ENCODE assay signal across 10 cellular contexts in the genomic region with DNA sequence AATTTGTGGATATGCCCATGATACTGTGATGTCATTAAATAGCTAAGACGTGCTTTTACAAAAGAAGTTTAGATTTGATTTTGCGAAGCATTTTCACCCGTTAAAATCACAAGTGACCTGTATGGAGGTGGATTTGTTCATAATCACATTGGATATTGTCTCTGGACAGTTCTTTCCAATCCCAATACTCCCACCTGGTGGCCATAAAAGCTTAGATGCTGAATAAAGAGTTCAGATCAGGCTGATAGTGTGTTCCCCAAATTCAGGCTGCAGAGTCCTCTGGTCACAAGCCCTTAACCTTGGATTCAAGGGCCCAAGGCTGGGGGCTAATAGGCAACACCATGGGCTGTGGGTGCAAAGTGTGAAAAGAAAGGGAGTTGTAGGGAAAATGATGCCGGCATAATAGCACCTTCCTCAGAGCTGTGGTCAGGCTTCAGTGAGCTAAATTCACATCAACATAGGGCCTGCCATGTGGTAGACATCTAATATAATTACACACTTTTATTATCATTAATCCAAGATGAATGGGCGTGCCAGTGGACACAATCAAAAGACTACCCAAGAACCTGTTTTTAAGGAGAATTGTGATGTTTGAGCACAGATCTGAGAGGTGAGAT. TPM values are rescaled to one million over a fixed set of nuclear protein-coding genes. Genes with fewer than 3 reads are reported as not detected.
DNase-seq lines count a peak whose midpoint lies in the region; ATAC-seq and TF ChIP-seq lines count a peak whose summit lies in the region.
"Had no signal": no experiment of that assay in that cellular context is flagged by ENCODE, and none has a peak within 500 bp of the region (broad histone marks: within the 10 kb centered on the region; RNA-seq: fewer than 3 reads in every experiment).

No MANE protein-coding gene starts in this region.

- TF ChIP-seq POLR2A in GM18505 (IDR thresholded peaks at IDR 0.05; ENCODE audit: borderline replicate concordance, extremely low read depth, insufficient read depth, insufficient read length), result no peak

- TF ChIP-seq CTCF in GM13977 (IDR thresholded peaks at IDR 0.05; ENCODE audit: extremely low read depth, insufficient read depth, missing control alignments), result peak; percentile 36
- TF ChIP-seq CTCF in tibial artery (IDR thresholded peaks at IDR 0.05), result peak; percentile 42 to 47

- H3K27me3 ChIP-seq in CD4-positive, alpha-beta memory T cell (ENCODE audit: insufficient read depth, low read length), result no peaks in the 10 kb centered on the region
- peaks cover 0 to 3% of the 10 kb centered on the region in 2 donors for H3K27me3 ChIP-seq in tibial artery

- H3K4me3 ChIP-seq in CD4-positive, alpha-beta memory T cell (ENCODE audit: low read length in 2 of 2), result no peak overlapping the region
- H3K4me3 ChIP-seq in tibial artery, result no peak overlapping the region

- no peak for ATAC-seq in activated naive CD8-positive, alpha-beta T cell treated with anti-CD3 and anti-CD28 coated beads, Interleukin-2, amount 50 U/mL, for 24 hours
- ATAC-seq in HG03280 (IDR thresholded peaks at IDR 0.05; ENCODE audit: unreplicated experiment), result no peak
- ATAC-seq in GM18505 (IDR thresholded peaks at IDR 0.05; ENCODE audit: unreplicated experiment), result no peak
- ATAC-seq: T-cell had no signal

- H3K36me3 Mint-ChIP-seq in CD4-positive, alpha-beta memory T cell, result no peaks in the 10 kb centered on the region
- no peaks in the 10 kb centered on the region for H3K36me3 Mint-ChIP-seq in activated naive CD8-positive, alpha-beta T cell treated with anti-CD3 and anti-CD28 coated beads, Interleukin-2, amount 50 U/mL, for 24 hours (ENCODE audit: low read depth)
- no peaks in the 10 kb centered on the region for H3K36me3 Mint-ChIP-seq in immature natural killer cell
- H3K36me3 Mint-ChIP-seq: naive B cell, T-cell had no signal

- intact Hi-C loops in CD4-positive, alpha-beta memory T cell (cut with micrococcal nuclease), result no loop called here
- intact Hi-C loops in tibial artery (cut with DNase I; ENCODE audit: low total_unique reads), result loop anchor here (10.0 kb wide), 1 partner anchor 542 kb away; no protein-coding TSS in a partner anchor

- CTCF ChIA-PET in CD4-positive, alpha-beta memory T cell (lab: Charles Lee; ENCODE audit: partially characterized antibody), result interaction anchor here (0.6 to 2.4 kb wide), 4 partner anchors 15 to 868 kb away, joined by 3 to 15 read pairs (median 6); no protein-coding TSS in a partner anchor

- peak in 4 of 5 donors; percentile 6 to 12 (median 10) for DNase-seq in CD4-positive, alpha-beta memory T cell
- DNase-seq in GM13977 (ENCODE audit: low spot score) (peak; percentile 21), NAMALWA (ENCODE audit: low spot score) (peak; percentile 31), immature natural killer cell (peak; percentile 9 to 26 (median 9)), tibial artery (peak in 1 of 2 donors; percentile 27)
- DNase-seq in activated naive CD8-positive, alpha-beta T cell treated with anti-CD3 and anti-CD28 coated beads, Interleukin-2, amount 50 U/mL, for 24 hours, result peak; percentile 14
- DNase-seq: naive B cell had no signal

- H3K27ac ChIP-seq in CD4-positive, alpha-beta memory T cell (ENCODE audit: low read depth, low read length), result no peak overlapping the region
- H3K27ac ChIP-seq in tibial artery, result no peak overlapping the region

- POLR2A ChIA-PET in CD4-positive, alpha-beta memory T cell (lab: Charles Lee; ENCODE audit: partially characterized antibody), result no interaction called here

- no peak overlapping the region for H3K4me3 Mint-ChIP-seq in CD4-positive, alpha-beta memory T cell
- no peak overlapping the region for H3K4me3 Mint-ChIP-seq in activated naive CD8-positive, alpha-beta T cell treated with anti-CD3 and anti-CD28 coated beads, Interleukin-2, amount 50 U/mL, for 24 hours
- H3K4me3 Mint-ChIP-seq in immature natural killer cell, result no peak overlapping the region
- H3K4me3 Mint-ChIP-seq: naive B cell, T-cell had no signal

- no peaks in the 10 kb centered on the region for H3K4me1 ChIP-seq in CD4-positive, alpha-beta memory T cell (ENCODE audit: insufficient read depth, low read length)
- H3K4me1 ChIP-seq in tibial artery, result no peaks in the 10 kb centered on the region

- H3K36me3 ChIP-seq in CD4-positive, alpha-beta memory T cell (ENCODE audit: insufficient read depth, low read length), result no peaks in the 10 kb centered on the region
- H3K36me3 ChIP-seq in tibial artery, result no peaks in the 10 kb centered on the region

- in situ Hi-C loops in GM13977 (cut with MboI; ENCODE audit: low pct_unique_long_range_greater_than_20kb, low sequenced_read_pairs, unreplicated experiment), result loop anchor here (25.0 kb wide), 1 partner anchor 250 kb away; no protein-coding TSS in a partner anchor

- no peaks in the 10 kb centered on the region for H3K9me3 ChIP-seq in CD4-positive, alpha-beta memory T cell (ENCODE audit: control insufficient read depth in 1 of 2, low read length in 2 of 2)
- no peaks in the 10 kb centered on the region for H3K9me3 ChIP-seq in tibial artery

- H3K27me3 Mint-ChIP-seq in CD4-positive, alpha-beta memory T cell, result peaks cover 7% of the 10 kb centered on the region in 2 donors
- peaks cover 12% of the 10 kb centered on the region for H3K27me3 Mint-ChIP-seq in activated naive CD8-positive, alpha-beta T cell treated with anti-CD3 and anti-CD28 coated beads, Interleukin-2, amount 50 U/mL, for 24 hours
- H3K27me3 Mint-ChIP-seq in immature natural killer cell (ENCODE audit: low read depth in 3 of 3), result peaks cover 0 to 13% (median 5%) of the 10 kb centered on the region in 3 donors

- no peaks in the 10 kb centered on the region for H3K4me1 Mint-ChIP-seq in CD4-positive, alpha-beta memory T cell
- no peaks in the 10 kb centered on the region for H3K4me1 Mint-ChIP-seq in activated naive CD8-positive, alpha-beta T cell treated with anti-CD3 and anti-CD28 coated beads, Interleukin-2, amount 50 U/mL, for 24 hours
- no peaks in the 10 kb centered on the region for H3K4me1 Mint-ChIP-seq in immature natural killer cell
- H3K4me1 Mint-ChIP-seq: naive B cell, T-cell had no signal

- no peak overlapping the region for H3K27ac Mint-ChIP-seq in CD4-positive, alpha-beta memory T cell
- no peak overlapping the region for H3K27ac Mint-ChIP-seq in activated naive CD8-positive, alpha-beta T cell treated with anti-CD3 and anti-CD28 coated beads, Interleukin-2, amount 50 U/mL, for 24 hours
- no peak overlapping the region for H3K27ac Mint-ChIP-seq in immature natural killer cell
- H3K27ac Mint-ChIP-seq: naive B cell, T-cell had no signal

- H3K9me3 Mint-ChIP-seq in CD4-positive, alpha-beta memory T cell, result no peaks in the 10 kb centered on the region
- H3K9me3 Mint-ChIP-seq in activated naive CD8-positive, alpha-beta T cell treated with anti-CD3 and anti-CD28 coated beads, Interleukin-2, amount 50 U/mL, for 24 hours, result no peaks in the 10 kb centered on the region
- H3K9me3 Mint-ChIP-seq in immature natural killer cell, result no peaks in the 10 kb centered on the region
- H3K9me3 Mint-ChIP-seq: naive B cell, T-cell had no signal

RNA-seq across cellular contexts. Expression of gene SMIM43, which starts 28.1 kb away (rescaled TPM):
- not detected for total RNA-seq in CD4-positive, alpha-beta memory T cell
- polyA plus RNA-seq in CD4-positive, alpha-beta memory T cell, result not detected
- polyA plus RNA-seq in immature natural killer cell, result not detected

RNA-seq across cellular contexts. Expression of gene ANXA5, which starts 40.1 kb away (rescaled TPM):
- total RNA-seq in CD4-positive, alpha-beta memory T cell, result 10 to 100 TPM; 70.7 to 77.0 TPM
- polyA plus RNA-seq in CD4-positive, alpha-beta memory T cell, result 100 to 1,000 TPM; 202 to 316 TPM
- polyA plus RNA-seq in immature natural killer cell, result 100 to 1,000 TPM in 1 of 3 donors, 10 to 100 TPM in 2; 27.7 to 104 (median 64.9) TPM
